Comparison of ENCODE assay signal across 1 cellular context in the genomic region with DNA sequence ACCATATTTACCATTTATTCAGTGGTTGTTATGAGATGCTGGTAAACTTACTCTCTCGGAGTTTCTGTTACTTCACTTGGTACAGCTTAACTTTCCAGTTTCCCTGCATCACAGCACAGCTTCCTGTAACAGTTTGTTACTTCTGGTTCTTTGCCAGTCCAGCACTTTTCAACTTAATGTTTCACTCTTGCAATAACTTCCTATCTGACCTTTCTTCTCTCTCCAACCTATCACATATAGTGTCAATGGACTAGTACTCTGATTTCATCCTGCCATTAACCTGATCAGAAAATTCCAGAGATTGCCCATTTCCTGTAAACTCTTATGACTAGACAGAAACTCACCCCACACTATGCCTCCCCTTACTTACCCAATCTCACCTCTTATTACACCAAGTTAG.
TF ChIP-seq lines count a peak whose summit lies in the region.

No MANE protein-coding gene starts in this region.

TF ChIP-seq in K562, 482 proteins besides CTCF, POLR2A, EP300 and RAD21 (continued from another document):
- TF ChIP-seq, protein P1, sequence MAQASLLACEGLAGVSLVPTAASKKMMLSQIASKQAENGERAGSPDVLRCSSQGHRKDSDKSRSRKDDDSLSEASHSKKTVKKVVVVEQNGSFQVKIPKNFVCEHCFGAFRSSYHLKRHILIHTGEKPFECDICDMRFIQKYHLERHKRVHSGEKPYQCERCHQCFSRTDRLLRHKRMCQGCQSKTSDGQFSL (CRISPR knock-in tag; IDR thresholded peaks at IDR 0.05): no peak
- TF ChIP-seq, protein P1 (tag; IDR thresholded peaks at IDR 0.05): no peak
- TF ChIP-seq ZNF586 (CRISPR knock-in tag; conservative IDR thresholded peaks at IDR 0.05): no peak
- no peak for TF ChIP-seq RFX5 (IDR thresholded peaks at IDR 0.05; ENCODE audit: low read depth, low read length)
- TF ChIP-seq BRCA1 (IDR thresholded peaks at IDR 0.05): no peak
- TF ChIP-seq BRCA1 (CRISPR knock-in tag; IDR thresholded peaks at IDR 0.05): no peak
- TF ChIP-seq, protein P2, sequence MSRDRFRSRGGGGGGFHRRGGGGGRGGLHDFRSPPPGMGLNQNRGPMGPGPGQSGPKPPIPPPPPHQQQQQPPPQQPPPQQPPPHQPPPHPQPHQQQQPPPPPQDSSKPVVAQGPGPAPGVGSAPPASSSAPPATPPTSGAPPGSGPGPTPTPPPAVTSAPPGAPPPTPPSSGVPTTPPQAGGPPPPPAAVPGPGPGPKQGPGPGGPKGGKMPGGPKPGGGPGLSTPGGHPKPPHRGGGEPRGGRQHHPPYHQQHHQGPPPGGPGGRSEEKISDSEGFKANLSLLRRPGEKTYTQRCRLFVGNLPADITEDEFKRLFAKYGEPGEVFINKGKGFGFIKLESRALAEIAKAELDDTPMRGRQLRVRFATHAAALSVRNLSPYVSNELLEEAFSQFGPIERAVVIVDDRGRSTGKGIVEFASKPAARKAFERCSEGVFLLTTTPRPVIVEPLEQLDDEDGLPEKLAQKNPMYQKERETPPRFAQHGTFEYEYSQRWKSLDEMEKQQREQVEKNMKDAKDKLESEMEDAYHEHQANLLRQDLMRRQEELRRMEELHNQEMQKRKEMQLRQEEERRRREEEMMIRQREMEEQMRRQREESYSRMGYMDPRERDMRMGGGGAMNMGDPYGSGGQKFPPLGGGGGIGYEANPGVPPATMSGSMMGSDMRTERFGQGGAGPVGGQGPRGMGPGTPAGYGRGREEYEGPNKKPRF (IDR thresholded peaks at IDR 0.05; ENCODE audit: low read depth, low read length): no peak
- TF ChIP-seq NELFE (IDR thresholded peaks at IDR 0.05; ENCODE audit: insufficient read depth, insufficient read length): no peak
- no peak for TF ChIP-seq TAF9B (IDR thresholded peaks at IDR 0.05; ENCODE audit: partially characterized antibody)
- no peak for TF ChIP-seq ZNF431 (CRISPR knock-in tag; IDR thresholded peaks at IDR 0.05)
- TF ChIP-seq NFE2 (IDR thresholded peaks at IDR 0.05; ENCODE audit: low read depth): 0 out of 2 replicates have a peak, but pooled peaks have one; percentile 12
TF ChIP-seq in K562: peak in this region for 5.
